Comparison of ENCODE assay signal across 13 cellular contexts in genomic region chr3:34008191-34008590, GRCh38.
A peak's percentile ranks its signal among the peaks of the same experiment; 100 is the strongest.
DNase-seq lines count a peak whose midpoint lies in the region; ATAC-seq and TF ChIP-seq lines count a peak whose summit lies in the region.
"Had no signal": no experiment of that assay in that cellular context is flagged by ENCODE, and none has a peak within 500 bp of the region (broad histone marks: within the 10 kb centered on the region; RNA-seq: fewer than 3 reads in every experiment).

No MANE protein-coding gene starts in this region.

- H3K9me3 ChIP-seq in WERI-Rb-1 (ENCODE audit: severe bottlenecking) = no peaks in the 10 kb centered on the region
- H3K9me3 ChIP-seq in testis = no peaks in the 10 kb centered on the region
- no peaks in the 10 kb centered on the region for H3K9me3 ChIP-seq in HAP-1

- DNase-seq in Daoy (ENCODE audit: low read depth) (peak; percentile 11), WERI-Rb-1 (no peak), kidney glomerular epithelial cell (lab: John Stamatoyannopoulos, UW) (peak; percentile 81), omental fat pad (ENCODE audit: low spot score) (no peak), GM19238 (ENCODE audit: insufficient read length, low spot score) (no peak), testis (no peak), HAP-1 (ENCODE audit: low spot score in 2 of 2) (no peak)
- DNase-seq: CD4-positive, CD25-positive, alpha-beta regulatory T cell; Kasumi-1; NCI-H2227 treated with DMSO at 0.1 percent for 48 hours; Right ventricle myocardium superior had no signal

- in situ Hi-C loops in HAP-1 (cut with MboI; ENCODE audit: low sequenced_read_pairs) = no loop called here

- no peaks in the 10 kb centered on the region for H3K27me3 ChIP-seq in WERI-Rb-1 (ENCODE audit: insufficient read depth, low read depth, severe bottlenecking)
- H3K27me3 ChIP-seq in testis = no peaks in the 10 kb centered on the region
- H3K27me3 ChIP-seq in HAP-1 (ENCODE audit: low read depth) = no peaks in the 10 kb centered on the region

- H3K27ac ChIP-seq in WERI-Rb-1 = peak overlapping the region; percentile 28; the same call in 1 of the 2 replicates
- H3K27ac ChIP-seq in testis = no peak overlapping the region
- H3K27ac ChIP-seq: parathyroid adenoma had no signal

- no peak for TF ChIP-seq POLR2A in testis (IDR thresholded peaks at IDR 0.05)

- 86 to 91% methylated on average over 1 of the region's 1 CpG for WGBS in testis, 2 donors

- ATAC-seq in HG02678 (IDR thresholded peaks at IDR 0.05; ENCODE audit: unreplicated experiment) (peak; percentile 35), omental fat pad (ENCODE audit: low FRiP score) (no peak)

- intact Hi-C loops in testis (cut with DNase I; ENCODE audit: low total_unique reads) = no loop called here

- TF ChIP-seq CTCF in WERI-Rb-1 (IDR thresholded peaks at IDR 0.05; ENCODE audit: low read depth, low read length) (no peak), omental fat pad (IDR thresholded peaks at IDR 0.05) (no peak), testis (IDR thresholded peaks at IDR 0.05) (no peak)

- H3K4me3 ChIP-seq in WERI-Rb-1 (ENCODE audit: low read depth, low read length) (no peak overlapping the region), testis (no peak overlapping the region), HAP-1 (no peak overlapping the region)

- H3K4me1 ChIP-seq in testis (no peaks in the 10 kb centered on the region), HAP-1 (no peaks in the 10 kb centered on the region)

- no peaks in the 10 kb centered on the region for H3K36me3 ChIP-seq in WERI-Rb-1
- H3K36me3 ChIP-seq in testis (ENCODE audit: low read depth, missing control alignments) = no peaks in the 10 kb centered on the region
- H3K36me3 ChIP-seq in HAP-1 (replicated peaks) = no peaks in the 10 kb centered on the region

Comparison
In these comparisons a context has a peak if more than half of its experiments do, and no peak if none do; other contexts are left out.
1. DNase-seq: peak in Daoy (single experiment) and kidney glomerular epithelial cell (single experiment); none in WERI-Rb-1 (single experiment), omental fat pad (single experiment), GM19238 (single experiment), testis (single experiment) and HAP-1 (0 of 2).